In the genomic region with DNA sequence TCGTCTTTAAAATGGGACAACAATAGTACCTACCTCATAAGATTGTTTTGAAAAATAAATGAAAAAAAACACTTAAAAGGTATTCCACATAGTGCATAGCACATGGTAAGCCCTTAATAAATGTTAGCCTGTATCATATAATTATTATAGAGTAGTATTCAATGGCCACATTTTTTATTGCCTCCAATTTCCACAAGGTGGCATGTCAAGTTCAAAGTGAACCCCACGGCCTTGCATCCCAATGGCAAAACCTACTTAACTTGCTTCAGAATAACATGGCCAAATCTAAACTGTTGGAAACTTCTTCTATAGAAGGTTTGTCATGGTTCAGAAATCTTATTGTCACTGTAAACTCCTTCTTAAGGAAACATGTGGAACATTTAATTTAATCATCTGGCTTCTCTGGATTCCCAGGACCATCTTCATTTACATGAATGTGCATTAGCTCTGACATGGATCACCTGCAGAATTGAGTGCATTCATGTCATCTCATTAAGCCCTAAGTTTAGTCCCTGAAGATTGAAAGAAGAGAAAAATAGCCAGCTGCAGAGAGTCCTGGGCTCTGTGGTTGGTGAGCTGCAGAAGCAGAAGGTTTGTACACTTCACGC, we compare ENCODE assay signal across 8 cellular contexts.
A peak's percentile ranks its signal among the peaks of the same experiment; 100 is the strongest.
DNase-seq lines count a peak whose midpoint lies in the region; ATAC-seq, FAIRE-seq and TF ChIP-seq lines count a peak whose summit lies in the region.

No MANE protein-coding gene starts in this region.

- H3K4me3 ChIP-seq in lower lobe of right lung: no peak overlapping the region

- no peaks in the 10 kb centered on the region for H3K27me3 ChIP-seq in lower lobe of right lung (ENCODE audit: low read depth)

- peak; percentile 38 for DNase-seq in DMS153 treated with DMSO at 0.1 percent for 48 hours (lab: John Stamatoyannopoulos, UW; ENCODE audit: unreplicated experiment)
- DNase-seq in NCI-H446 treated with DMSO at 0.1 percent for 48 hours (lab: John Stamatoyannopoulos, UW): peak; percentile 17
- no peak for DNase-seq in lower lobe of right lung
- no peak for DNase-seq in T-helper 2 cell treated with Interferon-gamma antibody and Interleukin-4, amounts not matched to agents 5 μg/mL and 100 μg/mL, for 36 hours (ENCODE audit: low spot score)
- DNase-seq in cerebellum (ENCODE audit: low spot score): no peak

- peak; percentile 60 for TF ChIP-seq CTCF in lower lobe of right lung (IDR thresholded peaks at IDR 0.05)

- no peak overlapping the region for H3K4me3 Mint-ChIP-seq in T-helper 2 cell treated with Interferon-gamma antibody and Interleukin-4, amounts not matched to agents 5 μg/mL and 100 μg/mL, for 36 hours

- ATAC-seq in GM21529 (IDR thresholded peaks at IDR 0.05; ENCODE audit: unreplicated experiment): peak; percentile 37
- peak; percentile 52 to 73 for ATAC-seq in lower lobe of right lung
- ATAC-seq in HG02571 (IDR thresholded peaks at IDR 0.05; ENCODE audit: unreplicated experiment): no peak

- H3K27ac ChIP-seq in lower lobe of right lung: no peak overlapping the region

- intact Hi-C loops in lower lobe of right lung (cut with DNase I): loop anchor here (5.0 kb wide), 1 partner anchor 250 kb away; no protein-coding TSS in a partner anchor

- H3K9me3 ChIP-seq in lower lobe of right lung: no peaks in the 10 kb centered on the region

- H3K27ac Mint-ChIP-seq in T-helper 2 cell treated with Interferon-gamma antibody and Interleukin-4, amounts not matched to agents 5 μg/mL and 100 μg/mL, for 36 hours: no peak overlapping the region

- no peaks in the 10 kb centered on the region for H3K36me3 ChIP-seq in lower lobe of right lung

- H3K36me3 Mint-ChIP-seq in T-helper 2 cell treated with Interferon-gamma antibody and Interleukin-4, amounts not matched to agents 5 μg/mL and 100 μg/mL, for 36 hours (ENCODE audit: low read depth): no peaks in the 10 kb centered on the region

- FAIRE-seq in colon (lab: Jason Lieb, UNC): peak; percentile 38

- no peaks in the 10 kb centered on the region for H3K9me3 Mint-ChIP-seq in T-helper 2 cell treated with Interferon-gamma antibody and Interleukin-4, amounts not matched to agents 5 μg/mL and 100 μg/mL, for 36 hours

- H3K27me3 Mint-ChIP-seq in T-helper 2 cell treated with Interferon-gamma antibody and Interleukin-4, amounts not matched to agents 5 μg/mL and 100 μg/mL, for 36 hours (ENCODE audit: low read depth): peaks cover 11% of the 10 kb centered on the region

- peaks cover 10% of the 10 kb centered on the region for H3K4me1 ChIP-seq in lower lobe of right lung

- peaks cover 36% of the 10 kb centered on the region for H3K4me1 Mint-ChIP-seq in T-helper 2 cell treated with Interferon-gamma antibody and Interleukin-4, amounts not matched to agents 5 μg/mL and 100 μg/mL, for 36 hours (ENCODE audit: low read depth)

Comparison
In these comparisons a context has a peak if more than half of its experiments do, and no peak if none do; other contexts are left out.
1. DNase-seq: peak in DMS153 treated with DMSO at 0.1 percent for 48 hours (single experiment) and NCI-H446 treated with DMSO at 0.1 percent for 48 hours (single experiment); none in lower lobe of right lung (single experiment), T-helper 2 cell treated with Interferon-gamma antibody and Interleukin-4, amounts not matched to agents 5 μg/mL and 100 μg/mL, for 36 hours (single experiment) and cerebellum (single experiment).